In the genomic region with DNA sequence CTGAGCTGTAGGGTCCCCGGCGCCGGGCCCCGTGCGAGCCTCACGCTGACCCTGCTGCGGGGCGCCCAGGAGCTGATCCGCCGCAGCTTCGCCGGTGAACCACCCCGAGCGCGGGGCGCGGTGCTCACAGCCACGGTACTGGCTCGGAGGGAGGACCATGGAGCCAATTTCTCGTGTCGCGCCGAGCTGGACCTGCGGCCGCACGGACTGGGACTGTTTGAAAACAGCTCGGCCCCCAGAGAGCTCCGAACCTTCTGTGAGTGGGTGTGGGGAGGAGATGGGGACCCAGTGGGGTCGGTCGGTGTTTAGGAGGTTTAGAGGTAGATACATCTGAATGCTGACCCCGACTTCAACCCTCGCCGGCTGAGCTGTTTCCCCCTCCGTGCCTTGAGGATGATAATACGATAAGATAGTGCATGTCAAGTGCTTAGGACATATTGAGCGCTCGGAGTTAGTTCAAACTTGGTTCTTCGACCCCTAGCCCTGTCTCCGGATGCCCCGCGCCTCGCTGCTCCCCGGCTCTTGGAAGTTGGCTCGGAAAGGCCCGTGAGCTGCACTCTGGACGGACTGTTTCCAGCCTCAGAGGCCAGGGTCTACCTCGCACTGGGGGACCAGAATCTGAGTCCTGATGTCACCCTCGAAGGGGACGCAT, we compare ENCODE assay signal across 8 cellular contexts. TPM values are rescaled to one million over a fixed set of nuclear protein-coding genes. Genes with fewer than 3 reads are reported as not detected.
A peak's percentile ranks its signal among the peaks of the same experiment; 100 is the strongest.
DNase-seq lines count a peak whose midpoint lies in the region; ATAC-seq and TF ChIP-seq lines count a peak whose summit lies in the region.

No MANE protein-coding gene starts in this region.

- TF ChIP-seq CTCF in A673 (conservative IDR thresholded peaks at IDR 0.05; ENCODE audit: low read depth, low read length) = no peak
- TF ChIP-seq CTCF in brain microvascular endothelial cell (IDR thresholded peaks at IDR 0.05; ENCODE audit: low read depth, low read length, missing control alignments) = no peak

- no peaks in the 10 kb centered on the region for H3K36me3 ChIP-seq in A673 (ENCODE audit: insufficient read depth, low read length, poor library complexity, severe bottlenecking)
- H3K36me3 ChIP-seq in brain microvascular endothelial cell (replicated peaks) = no peaks in the 10 kb centered on the region
- no peaks in the 10 kb centered on the region for H3K36me3 ChIP-seq in mucosa of rectum (ENCODE audit: control insufficient read depth in 2 of 2, insufficient read depth in 2 of 2, low read length in 2 of 2)

- no TSS peak for BruUV-seq in A673 (replicated peaks; lab: Mats Ljungman, UMichigan)

- H3K9ac ChIP-seq in mucosa of rectum (ENCODE audit: low read depth in 1 of 2, low read length in 2 of 2) = peak overlapping the region in 1 of 2 donors; percentile 18

- CTCF ChIA-PET in A673 (lab: Charles Lee) = interaction anchor here (3.1 kb wide), 1 partner anchor 22 kb away, joined by 15 read pairs; no protein-coding TSS in a partner anchor

- H3K4me3 ChIP-seq in A673 (ENCODE audit: low read depth, low read length, poor library complexity, severe bottlenecking) (peak overlapping the region; percentile 47), brain microvascular endothelial cell (ENCODE audit: low read depth, low read length) (peak overlapping the region; percentile 39), mucosa of rectum (ENCODE audit: low read length in 2 of 2) (peak overlapping the region; percentile 51 to 65)

- no peaks in the 10 kb centered on the region for H3K9me3 ChIP-seq in A673 (ENCODE audit: low read depth, low read length, poor library complexity, severe bottlenecking)
- H3K9me3 ChIP-seq in mucosa of rectum (ENCODE audit: control insufficient read depth in 2 of 2, low read length in 2 of 2) = no peaks in the 10 kb centered on the region

- intact Hi-C loops in A673 (cut with micrococcal nuclease; ENCODE audit: unreplicated experiment) = no loop called here

- POLR2A ChIA-PET in A673 (lab: Charles Lee; ENCODE audit: low non-redundant PET) = interaction anchor here (0.6 kb wide), 1 partner anchor 85 kb away, joined by 4 read pairs; no protein-coding TSS in a partner anchor

- H3K27ac ChIP-seq in A673 (ENCODE audit: low read depth, low read length, poor library complexity, severe bottlenecking) (no peak overlapping the region), brain microvascular endothelial cell (no peak overlapping the region), mucosa of rectum (ENCODE audit: low read depth in 2 of 2, low read length in 2 of 2) (no peak overlapping the region)

- in situ Hi-C loops in brain microvascular endothelial cell (cut with HindIII; ENCODE audit: low pct_ligation_motif_present, low sequenced_read_pairs) = no loop called here

- DNase-seq in A673 (ENCODE audit: low spot score) = no peak
- DNase-seq in brain microvascular endothelial cell = no peak
- no peak for DNase-seq in amygdala (lab: John Stamatoyannopoulos, UW)

- peaks cover 38% of the 10 kb centered on the region for H3K27me3 ChIP-seq in A673 (replicated peaks; ENCODE audit: insufficient read depth, low read depth, low read length, poor library complexity)
- peaks cover 60% of the 10 kb centered on the region for H3K27me3 ChIP-seq in brain microvascular endothelial cell (replicated peaks)
- peaks cover 71 to 73% of the 10 kb centered on the region in 2 donors for H3K27me3 ChIP-seq in mucosa of rectum (ENCODE audit: control insufficient read depth in 2 of 2, insufficient read depth in 2 of 2, low read length in 2 of 2)

- ATAC-seq in HG03280 (IDR thresholded peaks at IDR 0.05; ENCODE audit: unreplicated experiment) (peak; percentile 1), HG02678 (IDR thresholded peaks at IDR 0.05; ENCODE audit: unreplicated experiment) (no peak), GM18873 (IDR thresholded peaks at IDR 0.05; ENCODE audit: low FRiP score, unreplicated experiment) (no peak), HG03442 (IDR thresholded peaks at IDR 0.05; ENCODE audit: unreplicated experiment) (no peak)

- H3K4me1 ChIP-seq in A673 (ENCODE audit: insufficient read depth, low read length, poor library complexity, severe bottlenecking) (peaks cover 55% of the 10 kb centered on the region), mucosa of rectum (ENCODE audit: control insufficient read depth in 2 of 2, insufficient read depth in 2 of 2, low read length in 2 of 2) (peaks cover 45 to 52% of the 10 kb centered on the region in 2 donors)

RNA-seq across cellular contexts. Expression of gene ICAM5, which starts 1.9 kb away (rescaled TPM):
- total RNA-seq in A673 (2021) = 4.6 and 6.9 TPM in 2 replicates

RNA-seq across cellular contexts. Expression of gene ICAM4, which starts 4.9 kb away (rescaled TPM):
- 0.58 and 1.5 TPM in 2 replicates for total RNA-seq in A673 (2021)

RNA-seq across cellular contexts. Expression of gene ZGLP1, which starts 17.9 kb away (rescaled TPM):
- 7.2 TPM in 2 replicates for total RNA-seq in A673 (2021)

RNA-seq across cellular contexts. Expression of gene ICAM1, which starts 20.8 kb away (rescaled TPM):
- 1.7 and 2.2 TPM in 2 replicates for total RNA-seq in A673 (2021)

RNA-seq across cellular contexts. Expression of gene FDX2, which starts 24.1 kb away (rescaled TPM):
- 26.7 and 29.9 TPM in 2 replicates for total RNA-seq in A673 (2021)
